Comparison of ENCODE assay signal across 1 cellular context in genomic region chr2:98752711-98753110, GRCh38. TPM values are rescaled to one million over a fixed set of nuclear protein-coding genes. Genes with fewer than 3 reads are reported as not detected.
"Had no signal": no experiment of that assay in that cellular context is flagged by ENCODE, and none has a peak within 500 bp of the region (broad histone marks: within the 10 kb centered on the region; RNA-seq: fewer than 3 reads in every experiment).

No MANE protein-coding gene starts in this region.

RNA-seq across cellular contexts. Expression of gene MGAT4A, which starts 21.8 kb away (rescaled TPM):
- polyA plus RNA-seq: IMR-90 had no signal
